19 cellular contexts compared by ENCODE assay signal in the genomic region with DNA sequence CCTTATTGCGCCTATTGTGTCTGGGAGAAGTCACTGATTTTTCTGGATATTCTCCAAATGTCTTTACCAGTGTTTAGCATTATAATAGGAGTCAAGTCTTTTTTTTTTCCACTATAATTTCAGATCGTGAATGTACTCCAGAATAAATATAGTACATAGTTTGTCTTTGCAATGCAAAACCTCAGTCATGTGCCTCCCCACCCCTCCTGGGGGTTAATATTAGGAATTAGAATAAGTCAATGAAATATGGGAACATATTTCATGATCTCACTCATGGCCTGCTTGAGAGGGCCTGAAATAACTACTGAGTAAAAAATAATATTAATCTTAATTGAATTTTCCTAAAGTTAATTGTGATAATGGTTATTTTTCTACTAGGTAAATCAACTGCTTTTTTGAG.
"Had no signal": no experiment of that assay in that cellular context is flagged by ENCODE, and none has a peak within 500 bp of the region (broad histone marks: within the 10 kb centered on the region; RNA-seq: fewer than 3 reads in every experiment).

No MANE protein-coding gene starts in this region.

- H3K4me1 ChIP-seq: tibial artery, vagina had no signal

- H3K4me3 ChIP-seq: dorsolateral prefrontal cortex, heart left ventricle, mucosa of descending colon, smooth muscle cell, tibial artery, upper lobe of left lung, vagina had no signal

- H3K27ac Mint-ChIP-seq: natural killer cell had no signal

- ATAC-seq: heart left ventricle, left colon, mucosa of descending colon, natural killer cell had no signal

- H3K27me3 ChIP-seq: dorsolateral prefrontal cortex, heart left ventricle, tibial artery, upper lobe of left lung, vagina had no signal

- H3K27ac ChIP-seq: dorsolateral prefrontal cortex, heart left ventricle, tibial artery, upper lobe of left lung, vagina had no signal

- H3K27me3 Mint-ChIP-seq: stimulated activated memory B cell treated with anti-CD40 and anti-IgM and Interleukin-4, amounts not matched to agents 10 μg/mL and 1 μg/mL and 100 μg/mL, for 72 hours; stimulated activated naive CD8-positive, alpha-beta T cell treated with anti-CD3 and anti-CD28 coated beads, Interleukin-15, Interleukin-2, amounts not matched to agents 100 ng/mL and 50 ng/mL, for 24 hours had no signal

- DNase-seq: cortex of kidney; dorsolateral prefrontal cortex; effector CD8-positive, alpha-beta T cell; foreskin melanocyte; heart left ventricle; hippocampal formation; left colon; mammary epithelial cell; mucosa of descending colon; natural killer cell; posterior cingulate gyrus; stimulated activated CD4-positive, alpha-beta T cell treated with anti-CD3 and anti-CD28 coated beads, Interleukin-4, amount 100 ng/mL, for 24 hours; tibial artery; upper lobe of left lung had no signal

- H3K4me2 ChIP-seq: smooth muscle cell had no signal

- H3K9me3 ChIP-seq: mucosa of descending colon, tibial artery, upper lobe of left lung, vagina had no signal

- H3K36me3 ChIP-seq: heart left ventricle, tibial artery, upper lobe of left lung, vagina had no signal

- H3K4me3 Mint-ChIP-seq: natural killer cell; neural crest cell; stimulated activated memory B cell treated with anti-CD40 and anti-IgM and Interleukin-4, amounts not matched to agents 10 μg/mL and 1 μg/mL and 100 μg/mL, for 72 hours had no signal

- H3K9me3 Mint-ChIP-seq: natural killer cell; stimulated activated naive CD8-positive, alpha-beta T cell treated with anti-CD3 and anti-CD28 coated beads, Interleukin-15, Interleukin-2, amounts not matched to agents 100 ng/mL and 50 ng/mL, for 24 hours had no signal
